In the genomic region with DNA sequence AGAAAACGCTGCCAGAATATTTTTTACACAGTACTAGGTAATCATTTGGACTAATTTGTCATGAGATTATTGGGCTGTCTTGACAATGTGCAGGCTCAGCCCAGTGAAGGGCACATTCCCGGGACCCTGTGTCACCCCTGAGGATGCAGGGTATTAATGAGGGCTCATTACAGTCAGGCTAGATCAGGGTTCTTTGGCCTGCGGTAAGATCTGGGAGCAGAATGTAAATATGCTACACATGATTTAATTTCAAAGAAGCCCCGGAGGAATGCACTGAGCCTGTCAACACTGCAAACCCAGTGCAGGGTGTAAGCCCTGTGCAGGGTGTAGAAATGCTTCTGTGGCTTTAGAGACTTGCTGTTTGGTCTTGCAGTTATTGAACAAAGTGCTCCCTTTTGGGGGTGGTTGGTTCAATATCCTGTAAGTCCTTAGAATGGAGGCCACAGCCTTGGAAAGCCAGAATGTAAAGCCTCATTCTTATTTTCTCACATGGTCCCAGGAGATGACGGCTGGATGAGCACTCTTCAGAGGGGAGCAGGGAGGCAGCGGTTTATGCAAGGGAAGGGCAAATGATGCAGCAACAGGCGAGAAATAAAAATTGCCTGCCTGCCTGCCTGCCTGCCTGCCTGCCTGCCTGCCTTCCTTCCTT, we compare ENCODE assay signal across 20 cellular contexts.
DNase-seq lines count a peak whose midpoint lies in the region; ATAC-seq, FAIRE-seq and TF ChIP-seq lines count a peak whose summit lies in the region.
"Had no signal": no experiment of that assay in that cellular context is flagged by ENCODE, and none has a peak within 500 bp of the region (broad histone marks: within the 10 kb centered on the region; RNA-seq: fewer than 3 reads in every experiment).

No MANE protein-coding gene starts in this region.

- H3K4me3 Mint-ChIP-seq in astrocyte (ENCODE audit: unreplicated experiment) (no peak overlapping the region), type B pancreatic cell (peak overlapping the region; percentile 53)
- H3K4me3 Mint-ChIP-seq: activated CD8-positive, alpha-beta T cell treated with anti-CD3 and anti-CD28 coated beads for 36 hours had no signal

- peaks cover 19% of the 10 kb centered on the region for H3K4me1 Mint-ChIP-seq in astrocyte (ENCODE audit: low read depth, unreplicated experiment)
- peaks cover 49% of the 10 kb centered on the region for H3K4me1 Mint-ChIP-seq in type B pancreatic cell (ENCODE audit: unreplicated experiment)

- no peaks in the 10 kb centered on the region for H3K79me2 ChIP-seq in astrocyte (ENCODE audit: insufficient read depth, low read length)

- no peak for FAIRE-seq in astrocyte (lab: Jason Lieb, UNC)
- FAIRE-seq: GM18507, K562 had no signal

- H3K27me3 ChIP-seq in right atrium auricular region (no peaks in the 10 kb centered on the region), astrocyte (ENCODE audit: insufficient read depth, low read length) (no peaks in the 10 kb centered on the region)
- H3K27me3 ChIP-seq: adrenal gland, ovary had no signal

- no peaks in the 10 kb centered on the region for H4K20me1 ChIP-seq in astrocyte (ENCODE audit: insufficient read depth, low read length)

- H3K4me2 ChIP-seq in astrocyte (ENCODE audit: low read length): no peak overlapping the region

- H3K36me3 ChIP-seq in right atrium auricular region (no peaks in the 10 kb centered on the region), astrocyte (ENCODE audit: insufficient read depth, low read length) (no peaks in the 10 kb centered on the region)
- H3K36me3 ChIP-seq: adrenal gland, ovary had no signal

- no peak overlapping the region for H2AFZ ChIP-seq in astrocyte (ENCODE audit: low read depth, low read length)

- DNase-seq in Right ventricle myocardium inferior (ENCODE audit: missing footprints): no peak
- DNase-seq in right atrium auricular region (ENCODE audit: low spot score): no peak
- peak; percentile 62 for DNase-seq in astrocyte (ENCODE audit: low read depth)
- DNase-seq in iris pigment epithelial cell (ENCODE audit: low read depth): peak; percentile 53
- DNase-seq in type B pancreatic cell (ENCODE audit: extremely low spot score, unreplicated experiment): no peak
- DNase-seq in mucosa of gallbladder (ENCODE audit: low spot score): no peak
- DNase-seq: activated CD8-positive, alpha-beta T cell treated with anti-CD3 and anti-CD28 coated beads for 36 hours; adrenal gland; COR-L47; kidney glomerular epithelial cell; NCI-H1048; NCI-H226; stimulated activated naive CD8-positive, alpha-beta T cell treated with anti-CD3 and anti-CD28 coated beads, Interleukin-15, Interleukin-2, amounts not matched to agents 100 U/mL and 50 U/mL, for 24 hours had no signal

- H3K9me3 Mint-ChIP-seq in astrocyte (ENCODE audit: unreplicated experiment): no peaks in the 10 kb centered on the region
- no peaks in the 10 kb centered on the region for H3K9me3 Mint-ChIP-seq in type B pancreatic cell
- H3K9me3 Mint-ChIP-seq: activated CD8-positive, alpha-beta T cell treated with anti-CD3 and anti-CD28 coated beads for 36 hours had no signal

- intact Hi-C loops in Right ventricle myocardium inferior (cut with DNase I): no loop called here

- TF ChIP-seq CTCF in right atrium auricular region (IDR thresholded peaks at IDR 0.05) (no peak), astrocyte (IDR thresholded peaks at IDR 0.05; ENCODE audit: insufficient read depth, low read depth, low read length) (no peak), type B pancreatic cell (conservative IDR thresholded peaks at IDR 0.05) (no peak)

- H3K9me3 ChIP-seq in right atrium auricular region (no peaks in the 10 kb centered on the region), astrocyte (ENCODE audit: insufficient read depth, low read depth, low read length) (no peaks in the 10 kb centered on the region)
- H3K9me3 ChIP-seq: adrenal gland, ovary had no signal

- no peak overlapping the region for H3K27ac ChIP-seq in right atrium auricular region
- no peak overlapping the region for H3K27ac ChIP-seq in astrocyte (ENCODE audit: low read depth, low read length)
- H3K27ac ChIP-seq: adrenal gland, coronary artery, epithelial cell of prostate, ovary had no signal

- peaks cover 10% of the 10 kb centered on the region for H3K27me3 Mint-ChIP-seq in astrocyte (ENCODE audit: low read depth, unreplicated experiment)
- no peaks in the 10 kb centered on the region for H3K27me3 Mint-ChIP-seq in type B pancreatic cell

- H3K4me1 ChIP-seq in right atrium auricular region (peaks cover 0 to 45% of the 10 kb centered on the region in 2 donors), astrocyte (ENCODE audit: insufficient read depth, low read length) (peaks cover 15% of the 10 kb centered on the region)

- ATAC-seq in Right ventricle myocardium inferior: peak; percentile 10
- ATAC-seq in HG02852 (IDR thresholded peaks at IDR 0.05; ENCODE audit: unreplicated experiment): no peak
- ATAC-seq in GM19395 (IDR thresholded peaks at IDR 0.05; ENCODE audit: unreplicated experiment): no peak
- ATAC-seq: activated CD8-positive, alpha-beta T cell treated with anti-CD3 and anti-CD28 coated beads for 36 hours; K562; stimulated activated naive CD8-positive, alpha-beta T cell treated with anti-CD3 and anti-CD28 coated beads, Interleukin-15, Interleukin-2, amounts not matched to agents 100 U/mL and 50 U/mL, for 24 hours had no signal

- H3K27ac Mint-ChIP-seq in astrocyte (ENCODE audit: unreplicated experiment): no peak overlapping the region
- peak overlapping the region; percentile 8 for H3K27ac Mint-ChIP-seq in type B pancreatic cell
- H3K27ac Mint-ChIP-seq: activated CD8-positive, alpha-beta T cell treated with anti-CD3 and anti-CD28 coated beads for 36 hours had no signal

- no peak overlapping the region for H3K9ac ChIP-seq in astrocyte (ENCODE audit: low read length)

- H3K4me3 ChIP-seq in right atrium auricular region (no peak overlapping the region), astrocyte (ENCODE audit: insufficient read depth, low read depth, low read length) (no peak overlapping the region)
- H3K4me3 ChIP-seq: adrenal gland, coronary artery, K562, ovary had no signal

- H3K36me3 Mint-ChIP-seq in astrocyte (ENCODE audit: low read depth, unreplicated experiment) (no peaks in the 10 kb centered on the region), type B pancreatic cell (no peaks in the 10 kb centered on the region)

Comparison
In these comparisons a context has a peak if more than half of its experiments do, and no peak if none do; other contexts are left out.
1. DNase-seq: peak in astrocyte (single experiment) and iris pigment epithelial cell (single experiment); none in Right ventricle myocardium inferior (single experiment), right atrium auricular region (single experiment), type B pancreatic cell (single experiment) and mucosa of gallbladder (single experiment).